ENCODE assay signal across 14 cellular contexts in genomic region chr11:27184458-27185312, GRCh38.
DNase-seq lines count a peak whose midpoint lies in the region; ATAC-seq, FAIRE-seq and TF ChIP-seq lines count a peak whose summit lies in the region.
"Had no signal": no experiment of that assay in that cellular context is flagged by ENCODE, and none has a peak within 500 bp of the region (broad histone marks: within the 10 kb centered on the region; RNA-seq: fewer than 3 reads in every experiment).

No MANE protein-coding gene starts in this region.

- H3K27me3 Mint-ChIP-seq in neural progenitor cell (ENCODE audit: insufficient read depth, low read depth): peaks cover 3% of the 10 kb centered on the region
- H3K27me3 Mint-ChIP-seq in mesothelial cell of epicardium (ENCODE audit: low read depth): peaks cover 1% of the 10 kb centered on the region

- H3K27me3 ChIP-seq in GM12878 (replicated peaks in 1 of 2; ENCODE audit: control insufficient read depth in 2 of 2, insufficient read depth in 2 of 2, low read length in 1 of 2) (no peaks in the 10 kb centered on the region), neural progenitor cell (no peaks in the 10 kb centered on the region)
- H3K27me3 ChIP-seq: BLaER1 treated with 17β-estradiol and CSF1 and Interleukin-3, amounts not matched to agents 10 nM and 100 nM; sigmoid colon had no signal

- ATAC-seq in GM18511 (IDR thresholded peaks at IDR 0.05; ENCODE audit: unreplicated experiment) (peak; percentile 21), GM12878 (peak; percentile 52)
- no peak for ATAC-seq in stimulated activated naive CD8-positive, alpha-beta T cell treated with anti-CD3 and anti-CD28 coated beads, Interleukin-15, Interleukin-2, amounts not matched to agents 100 U/mL and 50 U/mL, for 24 hours

- peak; percentile 41 for FAIRE-seq in GM12878 (lab: Jason Lieb, UNC)

- intact Hi-C loops in GM12878 (cut with micrococcal nuclease; ENCODE audit: unreplicated experiment): loop anchor here (1.0 to 10.0 kb wide), 4 partner anchors 50 to 302 kb away; partner anchors contain the start of gene CCDC34

- DNase-seq in HCEC 1CT (peak; percentile 30), GM12878 (ENCODE audit: low read depth, low spot score) (no peak), neural progenitor cell (ENCODE audit: low spot score) (no peak), OCI-M1 (lab: John Stamatoyannopoulos, UW) (no peak), mesothelial cell of epicardium (ENCODE audit: low spot score in 2 of 2, unreplicated experiment in 2 of 2) (no peak)
- no peak for DNase-seq in stimulated activated naive CD8-positive, alpha-beta T cell treated with anti-CD3 and anti-CD28 coated beads, Interleukin-15, Interleukin-2, amounts not matched to agents 100 U/mL and 50 U/mL, for 24 hours
- DNase-seq: activated effector memory CD4-positive, alpha-beta T cell treated with Interleukin-2 at 50 U/mL for 16 hours had no signal

- H4K20me1 ChIP-seq in GM12878 (ENCODE audit: control insufficient read depth, insufficient read depth): no peaks in the 10 kb centered on the region
- H4K20me1 ChIP-seq in neural progenitor cell (ENCODE audit: low read depth): no peaks in the 10 kb centered on the region
- H4K20me1 ChIP-seq: BLaER1 treated with 17β-estradiol and CSF1 and Interleukin-3, amounts not matched to agents 10 nM and 100 nM had no signal

- no peaks in the 10 kb centered on the region for H3K36me3 ChIP-seq in GM12878 (ENCODE audit: control insufficient read depth in 2 of 2, insufficient read depth in 2 of 2, low read length in 1 of 2)
- H3K36me3 ChIP-seq in neural progenitor cell: no peaks in the 10 kb centered on the region
- H3K36me3 ChIP-seq: BLaER1 treated with 17β-estradiol and CSF1 and Interleukin-3, amounts not matched to agents 10 nM and 100 nM; HAP-1; sigmoid colon; thoracic aorta had no signal

- H3K9me3 ChIP-seq in GM12878 (replicated peaks; ENCODE audit: control insufficient read depth, insufficient read depth, low read length) (no peaks in the 10 kb centered on the region), neural progenitor cell (ENCODE audit: low read depth) (no peaks in the 10 kb centered on the region)
- H3K9me3 ChIP-seq: BLaER1 treated with 17β-estradiol and CSF1 and Interleukin-3, amounts not matched to agents 10 nM and 100 nM; HAP-1; sigmoid colon; thoracic aorta had no signal

- H2AFZ ChIP-seq in GM12878 (ENCODE audit: control insufficient read depth, low read depth, low read length) (no peak overlapping the region), neural progenitor cell (replicated peaks) (no peak overlapping the region)

- H3K27ac Mint-ChIP-seq in neural progenitor cell (no peak overlapping the region), mesothelial cell of epicardium (no peak overlapping the region)
- H3K27ac Mint-ChIP-seq: dendritic cell treated with granulocyte-macrophage colony-stimulating factor and Interleukin-4, amounts not matched to agents 40 ng/mL and 50 ng/mL, for 4 days had no signal

- H3K4me1 Mint-ChIP-seq in neural progenitor cell: peaks cover 11% of the 10 kb centered on the region
- H3K4me1 Mint-ChIP-seq in mesothelial cell of epicardium: peaks cover 22% of the 10 kb centered on the region
- H3K4me1 Mint-ChIP-seq: IgD-negative memory B cell had no signal

- TF ChIP-seq POLR2A in GM12878 (IDR thresholded peaks at IDR 0.05; ENCODE audit: low read depth, low read length): no peak

- H3K36me3 Mint-ChIP-seq in neural progenitor cell: no peaks in the 10 kb centered on the region
- no peaks in the 10 kb centered on the region for H3K36me3 Mint-ChIP-seq in mesothelial cell of epicardium
- H3K36me3 Mint-ChIP-seq: IgD-negative memory B cell had no signal

- POLR2A ChIA-PET in GM12878 (lab: Charles Lee): interaction anchor here (1.2 to 1.3 kb wide), 2 partner anchors 49 to 112 kb away, joined by 3 to 5 read pairs; no protein-coding TSS in a partner anchor

- CTCF ChIA-PET in GM12878 (lab: Yijun Ruan, JAX): interaction anchor here (0.7 to 6.0 kb wide), 38 partner anchors 8 to 371 kb away, joined by 3 to 209 read pairs (median 5); no protein-coding TSS in a partner anchor

- H3K4me3 ChIP-seq in GM12878 (no peak overlapping the region), neural progenitor cell (no peak overlapping the region)
- H3K4me3 ChIP-seq: BLaER1 treated with 17β-estradiol and CSF1 and Interleukin-3, amounts not matched to agents 10 nM and 100 nM; HAP-1; sigmoid colon; thoracic aorta had no signal

- H3K9me3 Mint-ChIP-seq in neural progenitor cell (no peaks in the 10 kb centered on the region), mesothelial cell of epicardium (peaks cover 6% of the 10 kb centered on the region)
- H3K9me3 Mint-ChIP-seq: dendritic cell treated with granulocyte-macrophage colony-stimulating factor and Interleukin-4, amounts not matched to agents 40 ng/mL and 50 ng/mL, for 4 days; IgD-negative memory B cell had no signal

- H3K4me3 Mint-ChIP-seq in neural progenitor cell: no peak overlapping the region
- H3K4me3 Mint-ChIP-seq in mesothelial cell of epicardium: no peak overlapping the region
- H3K4me3 Mint-ChIP-seq: dendritic cell treated with granulocyte-macrophage colony-stimulating factor and Interleukin-4, amounts not matched to agents 40 ng/mL and 50 ng/mL, for 4 days; IgD-negative memory B cell had no signal

- no peak overlapping the region for H3K9ac ChIP-seq in GM12878 (ENCODE audit: control insufficient read depth, insufficient read depth, low read length)
- no peak overlapping the region for H3K9ac ChIP-seq in neural progenitor cell
- H3K9ac ChIP-seq: BLaER1 treated with 17β-estradiol and CSF1 and Interleukin-3, amounts not matched to agents 10 nM and 100 nM had no signal

- H3K27ac ChIP-seq in GM12878 (ENCODE audit: control insufficient read depth, insufficient read depth) (no peak overlapping the region), neural progenitor cell (no peak overlapping the region)
- H3K27ac ChIP-seq: BLaER1 treated with 17β-estradiol and CSF1 and Interleukin-3, amounts not matched to agents 10 nM and 100 nM; sigmoid colon; thoracic aorta had no signal

- RAD21 ChIA-PET in GM12878 (lab: Charles Lee; ENCODE audit: unreplicated experiment): interaction anchor here (1.0 to 5.9 kb wide), 18 partner anchors 7 to 514 kb away, joined by 3 to 165 read pairs (median 4); no protein-coding TSS in a partner anchor

- TF ChIP-seq EP300 in GM12878 (IDR thresholded peaks at IDR 0.05; ENCODE audit: borderline replicate concordance in 1 of 2, control insufficient read depth in 1 of 2, low read depth in 2 of 2, low read length in 2 of 2): no peak

- TF ChIP-seq RAD21 in GM12878 (IDR thresholded peaks at IDR 0.05; ENCODE audit: insufficient read depth, low read depth, low read length): no peak

- no peaks in the 10 kb centered on the region for H3K79me2 ChIP-seq in GM12878 (ENCODE audit: control insufficient read depth, insufficient read depth, low read length)
- no peaks in the 10 kb centered on the region for H3K79me2 ChIP-seq in neural progenitor cell (ENCODE audit: low read depth)

- TF ChIP-seq CTCF in GM12878 (IDR thresholded peaks at IDR 0.05 in 2 of 3, conservative IDR thresholded peaks at IDR 0.05 in 1 of 3; ENCODE audit: control insufficient read depth in 2 of 3, extremely low read depth in 1 of 3, insufficient read depth in 1 of 3, low read depth in 3 of 3, low read length in 3 of 3) (no peak), neural progenitor cell (IDR thresholded peaks at IDR 0.05) (no peak), mesothelial cell of epicardium (IDR thresholded peaks at IDR 0.05; ENCODE audit: unreplicated experiment) (no peak)

- BruUV-seq in GM12878 (replicated peaks; lab: Mats Ljungman, UMichigan): no TSS peak

- WGBS in GM12878 (ENCODE audit: insufficient coverage, insufficient replicate concordance, low lambda C conversion rate, missing lambda C conversion rate): 29% methylated on average over 6 of the region's 6 CpGs

- H3F3A ChIP-seq in neural progenitor cell (ENCODE audit: low read depth): peaks cover 19% of the 10 kb centered on the region

- in situ Hi-C loops in GM12878 (cut with MboI): loop anchor here (5.0 kb wide), 2 partner anchors 113 to 308 kb away; no protein-coding TSS in a partner anchor

- H3K4me2 ChIP-seq in GM12878 (ENCODE audit: control insufficient read depth, insufficient read depth): no peak overlapping the region
- peak overlapping the region; percentile 9 for H3K4me2 ChIP-seq in neural progenitor cell
- H3K4me2 ChIP-seq: BLaER1 treated with 17β-estradiol and CSF1 and Interleukin-3, amounts not matched to agents 10 nM and 100 nM had no signal

- SMC1A ChIA-PET in GM12878 (lab: Charles Lee; ENCODE audit: uncharacterized antibody, unreplicated experiment): interaction anchor here (0.6 to 6.0 kb wide), 35 partner anchors 8 to 313 kb away, joined by 3 to 179 read pairs (median 3); no protein-coding TSS in a partner anchor

- H3K4me1 ChIP-seq in GM12878 (ENCODE audit: control insufficient read depth, insufficient read depth, low read length): no peaks in the 10 kb centered on the region
- H3K4me1 ChIP-seq in neural progenitor cell: peaks cover 17% of the 10 kb centered on the region
- H3K4me1 ChIP-seq: HAP-1 had no signal

TF ChIP-seq in GM12878, 131 proteins besides CTCF, POLR2A, EP300 and RAD21:
- TF ChIP-seq SPI1 (IDR thresholded peaks at IDR 0.05; ENCODE audit: borderline replicate concordance, insufficient read depth, low read depth, low read length) (0 out of 2 replicates have a peak, but pooled peaks have one; percentile 12), BCL11A (IDR thresholded peaks at IDR 0.05; ENCODE audit: low read depth, low read length) (no peak), YY1 (IDR thresholded peaks at IDR 0.05; ENCODE audit: low read depth, low read length) (no peak), FOS (IDR thresholded peaks at IDR 0.05; ENCODE audit: borderline replicate concordance, extremely low read depth, insufficient read length) (no peak), IRF3 (IDR thresholded peaks at IDR 0.05) (no peak), NR2C1 (IDR thresholded peaks at IDR 0.05) (no peak), WRNIP1 (IDR thresholded peaks at IDR 0.05; ENCODE audit: borderline replicate concordance, low read depth, low read length) (no peak), NR2F1 (conservative IDR thresholded peaks at IDR 0.05) (0 out of 2 replicates have a peak, but pooled peaks have one; percentile 11), MAX (IDR thresholded peaks at IDR 0.05; ENCODE audit: low read depth, low read length) (no peak), ZSCAN29 (IDR thresholded peaks at IDR 0.05) (no peak)
